In the genomic region with DNA sequence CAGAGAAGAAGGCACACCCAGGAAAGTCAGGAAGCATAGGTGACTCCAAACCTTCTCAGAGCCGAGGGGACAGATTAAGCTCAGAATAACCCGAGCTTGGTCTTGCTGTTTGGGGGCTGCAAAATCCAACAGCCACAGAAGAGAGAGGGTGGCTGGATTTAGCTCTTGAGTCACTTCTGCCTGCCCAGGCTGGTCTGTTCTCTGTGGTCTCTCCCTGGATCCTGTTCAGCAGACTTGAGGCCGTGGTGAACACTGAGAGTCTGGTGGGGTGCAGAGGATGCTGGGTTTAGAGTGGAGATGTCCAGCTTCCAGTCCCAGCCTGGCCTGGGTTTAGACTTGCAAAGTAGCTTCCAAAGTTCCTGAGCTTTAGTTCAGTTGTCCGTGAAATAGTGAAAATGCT, we compare ENCODE assay signal across 20 cellular contexts. TPM values are rescaled to one million over a fixed set of nuclear protein-coding genes. Genes with fewer than 3 reads are reported as not detected.
"Had no signal": no experiment of that assay in that cellular context is flagged by ENCODE, and none has a peak within 500 bp of the region (broad histone marks: within the 10 kb centered on the region; RNA-seq: fewer than 3 reads in every experiment).

No MANE protein-coding gene starts in this region.

- H3K9me3 ChIP-seq: testis had no signal

- H3K4me3 ChIP-seq: ovary, psoas muscle, sigmoid colon, skin epidermis, spleen, testis, tibial artery had no signal

- H3K4me1 ChIP-seq: psoas muscle, sigmoid colon, spleen, testis, tibial artery had no signal

- H3K36me3 ChIP-seq: ovary had no signal

- H3K27me3 Mint-ChIP-seq: natural killer cell treated with Interleukin-12 subunit alpha and Interleukin-12 subunit beta and Interleukin-15 and Interleukin-18, amount 100 ng/mL, for 72 hours; stimulated activated memory B cell treated with anti-CD40 and anti-IgM and Interleukin-4, amounts not matched to agents 10 μg/mL and 1 μg/mL and 100 μg/mL, for 72 hours; type B pancreatic cell had no signal

- DNase-seq: cerebellar nuclear complex; cortex of kidney; effector CD4-positive, alpha-beta T cell; head of caudate nucleus; mesendoderm; nucleus accumbens; ovary; sigmoid colon; spleen; stimulated activated CD4-positive, alpha-beta T cell treated with anti-CD3 and anti-CD28 coated beads, Interleukin-4, amount 100 ng/mL, for 4 hours; stimulated activated naive CD8-positive, alpha-beta T cell treated with anti-CD3 and anti-CD28 coated beads, Interleukin-15, Interleukin-2, amounts not matched to agents 100 U/mL and 50 U/mL, for 24 hours; substantia nigra; testis; tibial artery had no signal

- H3K4me3 Mint-ChIP-seq: natural killer cell treated with Interleukin-12 subunit alpha and Interleukin-12 subunit beta and Interleukin-15 and Interleukin-18, amount 100 ng/mL, for 72 hours; stimulated activated memory B cell treated with anti-CD40 and anti-IgM and Interleukin-4, amounts not matched to agents 10 μg/mL and 1 μg/mL and 100 μg/mL, for 72 hours; type B pancreatic cell had no signal

- H3K27me3 ChIP-seq: ovary, sigmoid colon, spleen, testis, tibial artery had no signal

- H3K27ac Mint-ChIP-seq: natural killer cell treated with Interleukin-12 subunit alpha and Interleukin-12 subunit beta and Interleukin-15 and Interleukin-18, amount 100 ng/mL, for 72 hours; stimulated activated memory B cell treated with anti-CD40 and anti-IgM and Interleukin-4, amounts not matched to agents 10 μg/mL and 1 μg/mL and 100 μg/mL, for 72 hours; type B pancreatic cell had no signal

- H3K27ac ChIP-seq: ovary, psoas muscle, sigmoid colon, skin epidermis, spleen, testis, tibial artery had no signal

RNA-seq across cellular contexts. Expression of gene CARD14, which starts 59.2 kb away (rescaled TPM):
- total RNA-seq: cardiac septum; natural killer cell treated with Interleukin-12 subunit alpha and Interleukin-12 subunit beta and Interleukin-15 and Interleukin-18, amount 100 ng/mL, for 72 hours; sigmoid colon had no signal
